7 cellular contexts compared by ENCODE assay signal in the genomic region with DNA sequence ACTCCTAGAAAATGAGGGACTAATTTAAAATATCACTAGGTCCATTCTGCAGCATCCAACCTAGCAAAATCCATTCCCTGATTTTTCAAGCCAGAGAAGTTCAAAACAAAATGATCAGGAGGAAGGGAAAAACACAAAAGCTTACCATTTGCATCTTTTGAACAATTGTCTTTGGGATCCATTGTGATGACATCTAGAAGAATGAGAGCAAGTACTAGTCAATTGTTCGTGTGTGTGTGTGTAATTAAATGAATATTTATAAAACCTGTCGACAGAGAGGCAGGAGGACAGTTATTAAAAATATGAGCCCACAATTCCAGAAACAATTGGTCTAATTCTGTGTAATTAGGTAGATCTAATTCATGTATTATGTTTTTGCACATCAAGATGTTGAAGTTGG.
DNase-seq lines count a peak whose midpoint lies in the region; ATAC-seq and TF ChIP-seq lines count a peak whose summit lies in the region.
"Not testable (repeated sequence)": the region's sequence is repeated elsewhere in the genome, so short reads cannot be mapped to it uniquely, and the experiment has no call there.

No MANE protein-coding gene starts in this region.

- TF ChIP-seq CTCF in 22Rv1 (IDR thresholded peaks at IDR 0.05) = not testable (repeated sequence)
- TF ChIP-seq CTCF in dorsolateral prefrontal cortex (IDR thresholded peaks at IDR 0.05 in 54 of 56, conservative IDR thresholded peaks at IDR 0.05 in 2 of 56; ENCODE audit: low read depth in 1 of 56, partially characterized antibody in 56 of 56) = peak in 1 of 56 donors; percentile 5

- POLR2A ChIA-PET in activated CD8-positive, alpha-beta T cell treated with anti-CD3 and anti-CD28 coated beads, Interleukin-2, amount 10 ng/mL, durations not matched to agents 7 days and 5 days (lab: Charles Lee) = not testable (repeated sequence)

- intact Hi-C loops in dorsolateral prefrontal cortex (cut with DNase I) = not testable (repeated sequence)

- peak overlapping the region; percentile 87 for H3K27ac ChIP-seq in 22Rv1
- H3K27ac ChIP-seq in dorsolateral prefrontal cortex = peak overlapping the region in 52 of 59 donors; percentile 12 to 86 (median 65)

- CTCF ChIA-PET in activated CD8-positive, alpha-beta T cell treated with anti-CD3 and anti-CD28 coated beads, Interleukin-2, amount 10 ng/mL, durations not matched to agents 7 days and 5 days (lab: Charles Lee) = interaction anchor here (1.3 kb wide), 1 partner anchor 74 kb away, joined by 3 read pairs; no protein-coding TSS in a partner anchor

- not testable (repeated sequence) for H3K9me3 Mint-ChIP-seq in activated CD8-positive, alpha-beta T cell treated with anti-CD3 and anti-CD28 coated beads, Interleukin-2, amount 10 ng/mL, durations not matched to agents 7 days and 5 days (ENCODE audit: insufficient read depth); activated naive CD8-positive, alpha-beta T cell treated with anti-CD3 and anti-CD28 coated beads for 36 hours; natural killer cell treated with Interleukin-12 subunit alpha and Interleukin-12 subunit beta and Interleukin-15 and Interleukin-18, amount 100 ng/mL, for 72 hours; stimulated activated naive CD8-positive, alpha-beta T cell treated with anti-CD3 and anti-CD28 coated beads, Interleukin-15, Interleukin-2, amounts not matched to agents 100 ng/mL and 50 ng/mL, for 24 hours

- not testable (repeated sequence) for H3K4me3 ChIP-seq in dorsolateral prefrontal cortex

- ATAC-seq in activated CD8-positive, alpha-beta T cell treated with anti-CD3 and anti-CD28 coated beads, Interleukin-2, amount 10 ng/mL, durations not matched to agents 7 days and 5 days; natural killer cell treated with Interleukin-12 subunit alpha and Interleukin-12 subunit beta and Interleukin-15 and Interleukin-18, amount 100 ng/mL, for 72 hours: not testable (repeated sequence)

- not testable (repeated sequence) for H3K27me3 Mint-ChIP-seq in activated CD8-positive, alpha-beta T cell treated with anti-CD3 and anti-CD28 coated beads, Interleukin-2, amount 10 ng/mL, durations not matched to agents 7 days and 5 days (ENCODE audit: low read depth); activated naive CD8-positive, alpha-beta T cell treated with anti-CD3 and anti-CD28 coated beads for 36 hours; natural killer cell treated with Interleukin-12 subunit alpha and Interleukin-12 subunit beta and Interleukin-15 and Interleukin-18, amount 100 ng/mL, for 72 hours; stimulated activated naive CD8-positive, alpha-beta T cell treated with anti-CD3 and anti-CD28 coated beads, Interleukin-15, Interleukin-2, amounts not matched to agents 100 ng/mL and 50 ng/mL, for 24 hours

- H3K36me3 Mint-ChIP-seq in activated CD8-positive, alpha-beta T cell treated with anti-CD3 and anti-CD28 coated beads, Interleukin-2, amount 10 ng/mL, durations not matched to agents 7 days and 5 days (ENCODE audit: low read depth) = peaks cover 22% of the 10 kb centered on the region
- H3K36me3 Mint-ChIP-seq in activated naive CD8-positive, alpha-beta T cell treated with anti-CD3 and anti-CD28 coated beads for 36 hours; stimulated activated naive CD8-positive, alpha-beta T cell treated with anti-CD3 and anti-CD28 coated beads, Interleukin-15, Interleukin-2, amounts not matched to agents 100 ng/mL and 50 ng/mL, for 24 hours (ENCODE audit: low read depth): not testable (repeated sequence)
- H3K36me3 Mint-ChIP-seq in natural killer cell treated with Interleukin-12 subunit alpha and Interleukin-12 subunit beta and Interleukin-15 and Interleukin-18, amount 100 ng/mL, for 72 hours = peaks cover 35% of the 10 kb centered on the region

- not testable (repeated sequence) for H3K27me3 ChIP-seq in dorsolateral prefrontal cortex

- not testable (repeated sequence) for H3K27ac Mint-ChIP-seq in activated CD8-positive, alpha-beta T cell treated with anti-CD3 and anti-CD28 coated beads, Interleukin-2, amount 10 ng/mL, durations not matched to agents 7 days and 5 days; stimulated activated naive CD8-positive, alpha-beta T cell treated with anti-CD3 and anti-CD28 coated beads, Interleukin-15, Interleukin-2, amounts not matched to agents 100 ng/mL and 50 ng/mL, for 24 hours
- H3K27ac Mint-ChIP-seq in activated naive CD8-positive, alpha-beta T cell treated with anti-CD3 and anti-CD28 coated beads for 36 hours = peak overlapping the region; percentile 51
- peak overlapping the region; percentile 86 to 97 for H3K27ac Mint-ChIP-seq in natural killer cell treated with Interleukin-12 subunit alpha and Interleukin-12 subunit beta and Interleukin-15 and Interleukin-18, amount 100 ng/mL, for 72 hours

- not testable (repeated sequence) for DNase-seq in activated CD8-positive, alpha-beta T cell treated with anti-CD3 and anti-CD28 coated beads, Interleukin-2, amount 10 ng/mL, durations not matched to agents 7 days and 5 days; activated naive CD8-positive, alpha-beta T cell treated with anti-CD3 and anti-CD28 coated beads for 36 hours; dorsolateral prefrontal cortex; natural killer cell treated with Interleukin-12 subunit alpha and Interleukin-12 subunit beta and Interleukin-15 and Interleukin-18, amount 100 ng/mL, for 72 hours (ENCODE audit: low spot score)
- peak; percentile 9 for DNase-seq in inferior parietal cortex (ENCODE audit: extremely low spot score)

- H3K4me1 Mint-ChIP-seq in activated CD8-positive, alpha-beta T cell treated with anti-CD3 and anti-CD28 coated beads, Interleukin-2, amount 10 ng/mL, durations not matched to agents 7 days and 5 days (ENCODE audit: low read depth); activated naive CD8-positive, alpha-beta T cell treated with anti-CD3 and anti-CD28 coated beads for 36 hours: not testable (repeated sequence)
- H3K4me1 Mint-ChIP-seq in natural killer cell treated with Interleukin-12 subunit alpha and Interleukin-12 subunit beta and Interleukin-15 and Interleukin-18, amount 100 ng/mL, for 72 hours (ENCODE audit: low read depth in 2 of 2) = peaks cover 75 to 84% of the 10 kb centered on the region in 2 donors
- H3K4me1 Mint-ChIP-seq in stimulated activated naive CD8-positive, alpha-beta T cell treated with anti-CD3 and anti-CD28 coated beads, Interleukin-15, Interleukin-2, amounts not matched to agents 100 ng/mL and 50 ng/mL, for 24 hours (ENCODE audit: low read depth) = peaks cover 28% of the 10 kb centered on the region

- H3K4me3 Mint-ChIP-seq in activated CD8-positive, alpha-beta T cell treated with anti-CD3 and anti-CD28 coated beads, Interleukin-2, amount 10 ng/mL, durations not matched to agents 7 days and 5 days = peak overlapping the region; percentile 5
- not testable (repeated sequence) for H3K4me3 Mint-ChIP-seq in activated naive CD8-positive, alpha-beta T cell treated with anti-CD3 and anti-CD28 coated beads for 36 hours
- H3K4me3 Mint-ChIP-seq in natural killer cell treated with Interleukin-12 subunit alpha and Interleukin-12 subunit beta and Interleukin-15 and Interleukin-18, amount 100 ng/mL, for 72 hours = peak overlapping the region; percentile 90
- peak overlapping the region; percentile 28 for H3K4me3 Mint-ChIP-seq in stimulated activated naive CD8-positive, alpha-beta T cell treated with anti-CD3 and anti-CD28 coated beads, Interleukin-15, Interleukin-2, amounts not matched to agents 100 ng/mL and 50 ng/mL, for 24 hours
